ENCODE assay signal across 8 cellular contexts in the genomic region with DNA sequence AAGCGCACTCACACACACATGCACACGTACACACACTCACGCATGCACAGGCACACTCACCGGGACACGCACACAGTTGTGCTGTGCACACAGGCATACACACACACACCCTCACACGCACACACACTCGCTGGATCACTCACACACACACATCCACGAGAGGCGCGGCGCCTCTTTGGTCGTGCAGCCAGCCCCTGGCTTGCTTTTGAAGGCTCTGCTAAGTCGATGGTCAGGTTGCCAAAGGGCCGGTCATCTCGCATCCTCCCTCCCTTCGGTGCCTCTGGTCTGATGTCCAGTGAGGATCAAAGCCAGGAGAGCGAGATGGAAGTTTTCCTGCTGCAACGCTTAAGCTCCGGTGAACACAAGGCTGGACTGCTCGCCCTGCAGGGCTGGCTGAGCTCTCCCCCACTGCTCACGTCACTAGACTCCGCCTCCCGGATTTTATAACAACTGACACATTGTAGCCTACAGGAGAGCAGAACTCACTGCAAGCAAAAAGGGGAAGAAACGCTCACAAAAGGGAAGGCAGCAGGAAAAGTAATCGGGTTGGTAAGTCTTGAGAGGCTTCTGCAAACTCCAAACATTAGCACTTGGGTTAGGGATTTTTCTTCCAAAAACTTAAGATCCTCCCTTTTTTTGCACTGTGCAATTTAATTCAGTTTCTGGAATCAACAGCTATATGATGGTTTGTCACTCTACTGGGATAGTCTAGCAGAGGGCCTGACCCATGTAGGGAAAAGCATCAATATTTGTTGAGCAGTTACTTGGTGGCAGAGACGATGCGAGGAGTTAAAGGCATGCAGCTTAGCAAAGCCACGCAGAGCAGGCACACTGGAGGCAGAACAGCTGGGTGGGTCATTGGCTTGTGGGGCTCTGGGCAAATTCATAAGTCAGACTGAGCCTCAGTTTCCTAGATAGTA. TPM values are rescaled to one million over a fixed set of nuclear protein-coding genes. Genes with fewer than 3 reads are reported as not detected.
DNase-seq lines count a peak whose midpoint lies in the region; ATAC-seq and TF ChIP-seq lines count a peak whose summit lies in the region.

A gene (minus strand): TSS at position 374 of the 920 bp plus-strand sequence. CDS start 695 bp downstream, outside the sequence.

- no peaks in the 10 kb centered on the region for H3K9me3 Mint-ChIP-seq in neural crest cell

- no peaks in the 10 kb centered on the region for H3K9me3 ChIP-seq in DOHH2 (ENCODE audit: control insufficient read depth, insufficient read depth, low read length)
- H3K9me3 ChIP-seq in RWPE2 (ENCODE audit: severe bottlenecking), result no peaks in the 10 kb centered on the region
- H3K9me3 ChIP-seq in stomach, result no peaks in the 10 kb centered on the region

- intact Hi-C loops in stomach (cut with DNase I; ENCODE audit: low total_unique reads), result no loop called here

- TF ChIP-seq EP300 in stomach (IDR thresholded peaks at IDR 0.05), result no peak

- H3K4me1 Mint-ChIP-seq in neural crest cell, result peaks cover 57% of the 10 kb centered on the region

- no peak within 1 kb of the TSS for H3K27ac ChIP-seq in DOHH2 (ENCODE audit: low read depth, low read length)
- H3K27ac ChIP-seq in RWPE2 (ENCODE audit: poor library complexity, severe bottlenecking), result peak within 1 kb of the TSS; percentile 68
- peak within 1 kb of the TSS; percentile 20 to 80 (median 41) for H3K27ac ChIP-seq in stomach

- no peaks in the 10 kb centered on the region for H3K36me3 ChIP-seq in DOHH2 (ENCODE audit: control insufficient read depth, low read length)
- no peaks in the 10 kb centered on the region for H3K36me3 ChIP-seq in RWPE2 (ENCODE audit: low read depth)
- no peaks in the 10 kb centered on the region for H3K36me3 ChIP-seq in stomach

- DNase-seq in GOT3 (lab: John Stamatoyannopoulos, UW), result peak; percentile 47
- peak; percentile 91 for DNase-seq in LNCaP clone FGC (ENCODE audit: low read depth)
- DNase-seq in RWPE2 (ENCODE audit: low spot score), result peak; percentile 87
- DNase-seq in activated effector memory CD4-positive, alpha-beta T cell treated with Interleukin-2 at 50 U/mL for 16 hours, result peak; percentile 64
- peak; percentile 84 to 94 for DNase-seq in foreskin fibroblast
- DNase-seq in neural crest cell (ENCODE audit: low read depth, low spot score), result peak; percentile 76
- DNase-seq in stomach, result peak; percentile 90

- peak within 1 kb of the TSS; percentile 55 for H3K27ac Mint-ChIP-seq in neural crest cell (ENCODE audit: unreplicated experiment)

- TF ChIP-seq POLR2A in stomach (IDR thresholded peaks at IDR 0.05), result no peak

- H3K4me3 ChIP-seq in DOHH2 (ENCODE audit: low read length) (peak within 1 kb of the TSS; percentile 78), LNCaP clone FGC (ENCODE audit: low read depth, low read length) (peak within 1 kb of the TSS; percentile 67), RWPE2 (ENCODE audit: severe bottlenecking) (peak within 1 kb of the TSS; percentile 39), foreskin fibroblast (ENCODE audit: low read depth in 1 of 2, low read length in 2 of 2) (peak within 1 kb of the TSS; percentile 48 to 68), stomach (peak within 1 kb of the TSS; percentile 49 to 64 (median 53))

- peaks cover 18% of the 10 kb centered on the region for H3K4me1 ChIP-seq in DOHH2 (ENCODE audit: control insufficient read depth, low read length)
- peaks cover 37% of the 10 kb centered on the region for H3K4me1 ChIP-seq in RWPE2 (ENCODE audit: insufficient read depth, poor library complexity, severe bottlenecking)
- H3K4me1 ChIP-seq in stomach, result peaks cover 6 to 33% (median 31%) of the 10 kb centered on the region in 4 donors

- H4K20me1 ChIP-seq in DOHH2 (ENCODE audit: control insufficient read depth, insufficient read depth, low read depth, low read length), result no peaks in the 10 kb centered on the region

- 2% methylated on average over 24 to 28 of the region's 28 CpGs for WGBS in stomach, 5 donors

- no peaks in the 10 kb centered on the region for H3K27me3 Mint-ChIP-seq in neural crest cell (ENCODE audit: low read depth)

- peak within 1 kb of the TSS; percentile 89 for H3K4me3 Mint-ChIP-seq in neural crest cell

- peak within 1 kb of the TSS; percentile 98 for H3K4me2 ChIP-seq in DOHH2 (ENCODE audit: low read length)

- TF ChIP-seq CTCF in DOHH2 (IDR thresholded peaks at IDR 0.05; ENCODE audit: low read depth, low read length, poor library complexity, severe bottlenecking), result no peak
- peak; percentile 27; the same call in 1 of the 2 replicates for TF ChIP-seq CTCF in LNCaP clone FGC (IDR thresholded peaks at IDR 0.05; ENCODE audit: control insufficient read depth, extremely low read depth, insufficient read depth)
- TF ChIP-seq CTCF in RWPE2 (IDR thresholded peaks at IDR 0.05; ENCODE audit: poor library complexity, severe bottlenecking), result peak; percentile 22
- peak; percentile 28 for TF ChIP-seq CTCF in foreskin fibroblast (IDR thresholded peaks at IDR 0.05; ENCODE audit: low read depth, low read length)
- peak; percentile 41 for TF ChIP-seq CTCF in neural crest cell (conservative IDR thresholded peaks at IDR 0.05)
- TF ChIP-seq CTCF in stomach (IDR thresholded peaks at IDR 0.05), result peak in 5 of 7 experiments; percentile 14 to 52 (median 30)

- H3K36me3 Mint-ChIP-seq in neural crest cell (ENCODE audit: low read depth), result peaks cover 5% of the 10 kb centered on the region

- H3K27me3 ChIP-seq in DOHH2 (ENCODE audit: control insufficient read depth, low read length) (peaks cover 31% of the 10 kb centered on the region), RWPE2 (ENCODE audit: insufficient read depth, poor library complexity, severe bottlenecking) (no peaks in the 10 kb centered on the region), stomach (no peaks in the 10 kb centered on the region)

- peak; percentile 92 for ATAC-seq in RWPE2 (ENCODE audit: low read depth)

- H3K79me2 ChIP-seq in DOHH2 (ENCODE audit: control insufficient read depth, low read length), result no peaks in the 10 kb centered on the region

- H3F3A ChIP-seq in DOHH2 (ENCODE audit: control insufficient read depth, insufficient read depth), result no peaks in the 10 kb centered on the region

- no peaks in the 10 kb centered on the region for H3K9me2 ChIP-seq in DOHH2 (replicated peaks; ENCODE audit: control insufficient read depth, low read length)

RNA-seq across cellular contexts. Expression of the gene that starts here (rescaled TPM):
- 58.4 and 60.5 TPM in 2 replicates for total RNA-seq in neural crest cell
- total RNA-seq in stomach, result 10 to 100 TPM in 3 of 5 donors, 1 to 10 TPM in 2; 4.1 to 31.7 (median 14.1) TPM
- 1 to 10 TPM in 1 of 3 donors, under 1 TPM in 2; 0.31 to 2.6 (median 0.46) TPM for polyA plus RNA-seq in stomach
